18 cellular contexts compared by ENCODE assay signal in genomic region chr2:118387509-118387908, GRCh38.
A peak's percentile ranks its signal among the peaks of the same experiment; 100 is the strongest.
DNase-seq lines count a peak whose midpoint lies in the region; ATAC-seq, FAIRE-seq and TF ChIP-seq lines count a peak whose summit lies in the region.
"Had no signal": no experiment of that assay in that cellular context is flagged by ENCODE, and none has a peak within 500 bp of the region (broad histone marks: within the 10 kb centered on the region; RNA-seq: fewer than 3 reads in every experiment).

No MANE protein-coding gene starts in this region.

- DNase-seq in Daoy (ENCODE audit: low read depth), result peak; percentile 62
- peak; percentile 35 for DNase-seq in RCC 7860 (ENCODE audit: low spot score)
- peak; percentile 78 for DNase-seq in fibroblast of peridontal ligament (ENCODE audit: extremely low read depth)
- DNase-seq in nucleus accumbens (lab: John Stamatoyannopoulos, UW), result no peak
- no peak for DNase-seq in heart right ventricle
- DNase-seq: activated CD4-positive, alpha-beta memory T cell treated with anti-CD3 and anti-CD28 coated beads for 36 hours; CD8-positive, alpha-beta memory T cell; effector CD4-positive, alpha-beta T cell; NCI-H774; Right ventricle myocardium superior; stimulated activated CD4-positive, alpha-beta T cell treated with anti-CD3 and anti-CD28 coated beads, Interleukin-4, amount 100 ng/mL, for 24 hours had no signal

- H3K9me3 ChIP-seq in skeletal muscle satellite cell (replicated peaks; ENCODE audit: low read length) (no peaks in the 10 kb centered on the region), heart right ventricle (no peaks in the 10 kb centered on the region)
- H3K9me3 ChIP-seq: ascending aorta had no signal

- intact Hi-C loops in heart right ventricle (cut with DNase I), result no loop called here

- H3K4me3 ChIP-seq in skeletal muscle satellite cell (ENCODE audit: low read length), result peak overlapping the region; percentile 12
- H3K4me3 ChIP-seq in heart right ventricle, result no peak overlapping the region
- H3K4me3 ChIP-seq: ascending aorta had no signal

- H3K9ac ChIP-seq in skeletal muscle satellite cell (ENCODE audit: low read depth, low read length), result peak overlapping the region; percentile 64

- H3K27me3 ChIP-seq in skeletal muscle satellite cell (ENCODE audit: control insufficient read depth, insufficient read depth, low read length) (no peaks in the 10 kb centered on the region), heart right ventricle (peaks cover 0 to 3% (median 0%) of the 10 kb centered on the region in 7 donors)
- H3K27me3 ChIP-seq: ascending aorta had no signal

- H3K4me2 ChIP-seq in skeletal muscle satellite cell (ENCODE audit: low read length), result peak overlapping the region; percentile 49

- 57 to 63% methylated on average over 1 of the region's 1 CpG for WGBS in heart right ventricle, 2 donors

- no peak for TF ChIP-seq CTCF in heart right ventricle (IDR thresholded peaks at IDR 0.05)

- H3K36me3 ChIP-seq in skeletal muscle satellite cell (ENCODE audit: insufficient read depth, low read length) (no peaks in the 10 kb centered on the region), heart right ventricle (no peaks in the 10 kb centered on the region)
- H3K36me3 ChIP-seq: ascending aorta had no signal

- peak; percentile 35 for FAIRE-seq in RCC 7860 (lab: Jason Lieb, UNC)
- FAIRE-seq: GM18507 had no signal

- ATAC-seq in GM18867 (IDR thresholded peaks at IDR 0.05; ENCODE audit: unreplicated experiment) (no peak), heart right ventricle (no peak), HG03378 (IDR thresholded peaks at IDR 0.05; ENCODE audit: unreplicated experiment) (no peak)
- ATAC-seq: left lobe of liver had no signal

- H3K4me1 ChIP-seq in skeletal muscle satellite cell (ENCODE audit: control insufficient read depth, insufficient read depth, low read length) (peaks cover 41% of the 10 kb centered on the region), heart right ventricle (no peaks in the 10 kb centered on the region)
- H3K4me1 ChIP-seq: ascending aorta had no signal

- no peak overlapping the region for H3K27ac ChIP-seq in heart right ventricle
- H3K27ac ChIP-seq: ascending aorta, HL-60 had no signal

Comparison
In these comparisons a context has a peak if more than half of its experiments do, and no peak if none do; other contexts are left out.
1. DNase-seq: peak in Daoy (single experiment), RCC 7860 (single experiment) and fibroblast of peridontal ligament (single experiment); none in nucleus accumbens (0 of 56) and heart right ventricle (0 of 2).